8 cellular contexts compared by ENCODE assay signal in the genomic region with DNA sequence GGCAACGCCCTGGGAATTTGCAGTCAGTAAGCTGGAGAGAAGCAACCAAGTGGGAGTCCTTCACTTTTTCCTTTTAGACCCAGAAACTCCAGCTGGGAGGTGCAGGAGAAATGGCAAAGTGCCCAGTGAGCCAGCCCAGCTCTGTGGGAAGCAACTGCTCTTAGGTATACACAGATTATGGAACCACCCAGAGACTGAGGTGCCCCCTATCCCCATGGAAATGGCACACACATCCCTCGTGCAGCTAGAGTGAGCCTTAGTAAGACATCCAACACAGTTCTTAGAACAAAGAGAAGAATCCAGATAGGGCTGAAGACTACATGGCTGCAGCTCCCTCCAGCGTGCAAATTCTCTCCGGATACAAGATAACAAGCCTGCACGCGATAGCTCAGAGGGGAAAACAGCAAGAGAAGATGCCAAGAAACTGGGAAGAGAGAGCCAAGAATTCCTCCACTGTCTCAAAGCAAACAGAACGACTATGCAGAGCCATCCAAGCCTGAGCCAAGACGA. TPM values are rescaled to one million over a fixed set of nuclear protein-coding genes. Genes with fewer than 3 reads are reported as not detected.
A peak's percentile ranks its signal among the peaks of the same experiment; 100 is the strongest.
DNase-seq lines count a peak whose midpoint lies in the region; ATAC-seq and TF ChIP-seq lines count a peak whose summit lies in the region.

No MANE protein-coding gene starts in this region.

- no peaks in the 10 kb centered on the region for H3K36me3 ChIP-seq in SK-N-SH (replicated peaks in 1 of 2; ENCODE audit: control insufficient read depth in 1 of 2, insufficient read depth in 2 of 2, low read length in 1 of 2)

- H3K4me1 ChIP-seq in SK-N-SH (ENCODE audit: control insufficient read depth in 1 of 2, insufficient read depth in 2 of 2, low read depth in 1 of 2, low read length in 1 of 2), result peaks cover 17 to 26% of the 10 kb centered on the region in 2 experiments; a peak in 3 of 4 replicates
- H3K4me1 ChIP-seq in foreskin keratinocyte, result peaks cover 8% of the 10 kb centered on the region

- H3K27ac ChIP-seq in SK-N-SH (ENCODE audit: low read depth in 2 of 2, low read length in 1 of 2), result peak overlapping the region; percentile 75 to 90; a peak in 3 of 4 replicates
- H3K27ac ChIP-seq in foreskin keratinocyte, result no peak overlapping the region

- peaks cover 20% of the 10 kb centered on the region for H3F3A ChIP-seq in SK-N-SH (replicated peaks; ENCODE audit: insufficient read depth)

- no peak overlapping the region for H2AFZ ChIP-seq in SK-N-SH (ENCODE audit: low read depth)

- H3K9me2 ChIP-seq in SK-N-SH, result no peaks in the 10 kb centered on the region

- H3K4me2 ChIP-seq in SK-N-SH, result peak overlapping the region; percentile 51; the same call in 1 of the 2 replicates

- H3K9ac ChIP-seq in SK-N-SH, result peak overlapping the region; percentile 23; the same call in 1 of the 2 replicates

- peaks cover 19% of the 10 kb centered on the region for H4K20me1 ChIP-seq in SK-N-SH (ENCODE audit: insufficient read depth)

- H3K27me3 ChIP-seq in SK-N-SH (ENCODE audit: insufficient read depth) (no peaks in the 10 kb centered on the region; the same call in 1 of the 2 replicates), foreskin keratinocyte (no peaks in the 10 kb centered on the region)

- peak; percentile 82 for DNase-seq in COR-L47 (lab: John Stamatoyannopoulos, UW)
- DNase-seq in SK-N-SH, result no peak
- no peak for DNase-seq in foreskin keratinocyte
- DNase-seq in pulmonary artery endothelial cell (ENCODE audit: low read depth, low spot score), result peak; percentile 71
- DNase-seq in NCI-H146 (lab: John Stamatoyannopoulos, UW), result no peak
- DNase-seq in GM10266 (ENCODE audit: extremely low spot score), result no peak
- no peak for DNase-seq in activated CD4-positive, alpha-beta T cell treated with anti-CD3 and anti-CD28 coated beads, Interleukin-2, amount 50 U/mL, for 48 hours

- 12% methylated on average over 8 of the region's 8 CpGs for WGBS in SK-N-SH (ENCODE audit: low lambda C conversion rate)

- H3K79me2 ChIP-seq in SK-N-SH (ENCODE audit: insufficient read depth), result peaks cover 54% of the 10 kb centered on the region

- CTCF ChIA-PET in SK-N-SH (lab: Yijun Ruan, JAX), result interaction anchor here (1.4 to 8.9 kb wide), 2 partner anchors 15 to 34 kb away, joined by 3 to 89 read pairs; no protein-coding TSS in a partner anchor

- peak; percentile 31; the same call in 1 of the 2 replicates for TF ChIP-seq CTCF in SK-N-SH (IDR thresholded peaks at IDR 0.05)
- TF ChIP-seq CTCF in foreskin keratinocyte (conservative IDR thresholded peaks at IDR 0.05), result peak; percentile 40
- no peak for TF ChIP-seq CTCF in GM10266 (IDR thresholded peaks at IDR 0.05; ENCODE audit: control insufficient read depth, insufficient read depth, low read depth, missing control alignments)

- no peak for TF ChIP-seq EP300 in SK-N-SH (IDR thresholded peaks at IDR 0.05; ENCODE audit: borderline replicate concordance in 1 of 2, low read depth in 1 of 2, low read length in 1 of 2)

- ATAC-seq in foreskin keratinocyte (no peak), GM18870 (IDR thresholded peaks at IDR 0.05; ENCODE audit: unreplicated experiment) (no peak)

- POLR2A ChIA-PET in SK-N-SH (lab: Yijun Ruan, JAX), result no interaction called here

- H3K9me3 ChIP-seq in SK-N-SH, result no peaks in the 10 kb centered on the region

- TF ChIP-seq RAD21 in SK-N-SH (IDR thresholded peaks at IDR 0.05; ENCODE audit: low read length), result no peak; the same call in 1 of the 2 replicates

- H3K4me3 ChIP-seq in SK-N-SH (ENCODE audit: low read depth in 2 of 2, low read length in 1 of 2), result no peak overlapping the region

TF ChIP-seq in SK-N-SH, 30 proteins besides CTCF, POLR2A, EP300 and RAD21:
- peak; percentile 62 for TF ChIP-seq NFIC (IDR thresholded peaks at IDR 0.05; ENCODE audit: borderline replicate concordance)
- no peak for TF ChIP-seq JUND (IDR thresholded peaks at IDR 0.05)

RNA-seq across cellular contexts. Expression of a gene that starts 26.6 kb away (rescaled TPM):
- polyA plus RNA-seq in SK-N-SH (2012; rRNA removed) (66.1 and 68.5 TPM in 2 replicates), foreskin keratinocyte (168 and 175 TPM in 2 replicates)
- polyA plus RNA-seq in SK-N-SH (2012; cell fraction: cytosol; rRNA removed), result 41.1 and 61.6 TPM in 2 replicates
- polyA plus RNA-seq in SK-N-SH (2012; cell fraction: nucleus; rRNA removed), result 108 and 160 TPM in 2 replicates
- total RNA-seq in foreskin keratinocyte (161 and 174 TPM in 2 replicates), pulmonary artery endothelial cell (93.2 and 98.0 TPM in 2 replicates)

RNA-seq across cellular contexts. Expression of a gene that starts 51.2 kb away (rescaled TPM):
- polyA plus RNA-seq in SK-N-SH (2012; rRNA removed), result 7.0 and 8.2 TPM in 2 replicates
- 5.6 and 6.9 TPM in 2 replicates for polyA plus RNA-seq in SK-N-SH (2012; cell fraction: cytosol; rRNA removed)
- 16.6 and 16.8 TPM in 2 replicates for polyA plus RNA-seq in SK-N-SH (2012; cell fraction: nucleus; rRNA removed)
- 20.6 and 21.8 TPM in 2 replicates for total RNA-seq in foreskin keratinocyte
- 16.3 and 18.7 TPM in 2 replicates for polyA plus RNA-seq in foreskin keratinocyte
- total RNA-seq in pulmonary artery endothelial cell, result 20.4 and 21.6 TPM in 2 replicates

Comparison
In these comparisons a context has a peak if more than half of its experiments do, and no peak if none do; other contexts are left out.
1. DNase-seq: peak in COR-L47 (single experiment) and pulmonary artery endothelial cell (single experiment); none in SK-N-SH (single experiment), foreskin keratinocyte (0 of 2), NCI-H146 (single experiment), GM10266 (single experiment) and activated CD4-positive, alpha-beta T cell treated with anti-CD3 and anti-CD28 coated beads, Interleukin-2, amount 50 U/mL, for 48 hours (0 of 2).